Comparison of ENCODE assay signal across 8 cellular contexts in genomic region chr22:50583294-50583865, GRCh38. TPM values are rescaled to one million over a fixed set of nuclear protein-coding genes. Genes with fewer than 3 reads are reported as not detected.
DNase-seq lines count a peak whose midpoint lies in the region; ATAC-seq and TF ChIP-seq lines count a peak whose summit lies in the region.

No MANE protein-coding gene starts in this region.

- in situ Hi-C loops in astrocyte of the spinal cord (cut with HindIII; ENCODE audit: low sequenced_read_pairs): no loop called here

- peak overlapping the region; percentile 65 for H3K4me3 ChIP-seq in astrocyte of the spinal cord (ENCODE audit: low read depth, low read length)
- H3K4me3 ChIP-seq in suprapubic skin: peak overlapping the region; percentile 81

- H3K4me1 ChIP-seq in suprapubic skin: peaks cover 29% of the 10 kb centered on the region

- peaks cover 14% of the 10 kb centered on the region for H3K36me3 ChIP-seq in suprapubic skin

- no peak for TF ChIP-seq EP300 in suprapubic skin (IDR thresholded peaks at IDR 0.05)

- H3K27ac Mint-ChIP-seq in activated naive CD4-positive, alpha-beta T cell treated with anti-CD3 and anti-CD28 coated beads for 36 hours: peak overlapping the region; percentile 62

- H3K27me3 Mint-ChIP-seq in activated naive CD4-positive, alpha-beta T cell treated with anti-CD3 and anti-CD28 coated beads for 36 hours (ENCODE audit: low read depth): no peaks in the 10 kb centered on the region

- H3K36me3 Mint-ChIP-seq in activated naive CD4-positive, alpha-beta T cell treated with anti-CD3 and anti-CD28 coated beads for 36 hours (ENCODE audit: low read depth): peaks cover 20% of the 10 kb centered on the region

- no peaks in the 10 kb centered on the region for H3K27me3 ChIP-seq in suprapubic skin

- ATAC-seq in HG03139 (IDR thresholded peaks at IDR 0.05; ENCODE audit: unreplicated experiment): peak; percentile 17

- no peak for TF ChIP-seq POLR2A in suprapubic skin (IDR thresholded peaks at IDR 0.05)

- WGBS in suprapubic skin: 15% methylated on average over 19 of the region's 37 CpGs

- no peak for DNase-seq in activated naive CD4-positive, alpha-beta T cell treated with anti-CD3 and anti-CD28 coated beads for 36 hours
- no peak for DNase-seq in activated naive CD4-positive, alpha-beta T cell treated with Interleukin-2 at 50 U/mL for 16 hours
- DNase-seq in astrocyte of the spinal cord (ENCODE audit: low read depth, low spot score): no peak
- peak; percentile 62 for DNase-seq in kidney glomerular epithelial cell (lab: John Stamatoyannopoulos, UW)
- DNase-seq in suprapubic skin (ENCODE audit: low spot score in 2 of 2): peak in 1 of 2 donors; percentile 55
- DNase-seq in stimulated activated naive CD4-positive, alpha-beta T cell (lab: John Stamatoyannopoulos, UW): no peak
- no peak for DNase-seq in SK-N-DZ (ENCODE audit: low spot score)

- H3K4me3 Mint-ChIP-seq in activated naive CD4-positive, alpha-beta T cell treated with anti-CD3 and anti-CD28 coated beads for 36 hours: peak overlapping the region; percentile 91

- TF ChIP-seq CTCF in astrocyte of the spinal cord (IDR thresholded peaks at IDR 0.05; ENCODE audit: low read depth, low read length): peak; percentile 30
- no peak for TF ChIP-seq CTCF in suprapubic skin (IDR thresholded peaks at IDR 0.05)

- CTCF ChIA-PET in activated naive CD4-positive, alpha-beta T cell treated with anti-CD3 and anti-CD28 coated beads for 36 hours (lab: Charles Lee): interaction anchor here (0.8 to 2.6 kb wide), 2 partner anchors 26 to 58 kb away, joined by 3 to 9 read pairs; partner anchors contain the start of gene SCO2

- intact Hi-C loops in activated naive CD4-positive, alpha-beta T cell treated with anti-CD3 and anti-CD28 coated beads for 36 hours (cut with micrococcal nuclease): loop anchor here (1.0 to 2.0 kb wide), 2 partner anchors 57 to 108 kb away; no protein-coding TSS in a partner anchor

- H3K9me3 ChIP-seq in suprapubic skin: no peaks in the 10 kb centered on the region

- H3K9me3 Mint-ChIP-seq in activated naive CD4-positive, alpha-beta T cell treated with anti-CD3 and anti-CD28 coated beads for 36 hours: no peaks in the 10 kb centered on the region

- H3K4me1 Mint-ChIP-seq in activated naive CD4-positive, alpha-beta T cell treated with anti-CD3 and anti-CD28 coated beads for 36 hours (ENCODE audit: low read depth): peaks cover 30% of the 10 kb centered on the region

- peak overlapping the region; percentile 97 for H3K27ac ChIP-seq in suprapubic skin

RNA-seq across cellular contexts. Expression of gene CHKB, which starts 0.7 kb away (rescaled TPM):
- total RNA-seq in activated naive CD4-positive, alpha-beta T cell treated with anti-CD3 and anti-CD28 coated beads for 36 hours: 10 to 100 TPM; 71.0 to 81.4 TPM
- total RNA-seq in suprapubic skin: 10 to 100 TPM; 43.0 to 86.5 (median 73.0) TPM
- 26.8 and 53.2 TPM in 2 replicates for polyA plus RNA-seq in SK-N-DZ (2014; cell fraction: cytosol; rRNA removed)
- 295 and 358 TPM in 2 replicates for polyA plus RNA-seq in SK-N-DZ (2014; cell fraction: nucleus; rRNA removed)

RNA-seq across cellular contexts. Expression of gene CPT1B, which starts 5.2 kb away (rescaled TPM):
- 10 to 100 TPM; 37.3 to 43.7 TPM for total RNA-seq in activated naive CD4-positive, alpha-beta T cell treated with anti-CD3 and anti-CD28 coated beads for 36 hours
- 10 to 100 TPM; 12.7 to 46.6 (median 19.2) TPM for total RNA-seq in suprapubic skin
- polyA plus RNA-seq in SK-N-DZ (2014; cell fraction: cytosol; rRNA removed): 19.3 and 21.0 TPM in 2 replicates
- 380 and 392 TPM in 2 replicates for polyA plus RNA-seq in SK-N-DZ (2014; cell fraction: nucleus; rRNA removed)

RNA-seq across cellular contexts. Expression of gene MAPK8IP2, which starts 17.2 kb away (rescaled TPM):
- total RNA-seq in activated naive CD4-positive, alpha-beta T cell treated with anti-CD3 and anti-CD28 coated beads for 36 hours: under 1 TPM; 0.05 to 0.15 TPM
- total RNA-seq in suprapubic skin: 1 to 10 TPM; 2.6 to 4.4 (median 3.7) TPM
- polyA plus RNA-seq in SK-N-DZ (2014; cell fraction: cytosol; rRNA removed): 40.5 and 51.3 TPM in 2 replicates
- 53.5 and 59.1 TPM in 2 replicates for polyA plus RNA-seq in SK-N-DZ (2014; cell fraction: nucleus; rRNA removed)

RNA-seq across cellular contexts. Expression of gene SYCE3, which starts 20.7 kb away (rescaled TPM):
- 1 to 10 TPM in 1 of 2 experiments, under 1 TPM in 1; 0.91 to 2.0 TPM for total RNA-seq in activated naive CD4-positive, alpha-beta T cell treated with anti-CD3 and anti-CD28 coated beads for 36 hours
- total RNA-seq in suprapubic skin: not detected
- 2.3 TPM in 1 of 2 replicates, not detected in the other for polyA plus RNA-seq in SK-N-DZ (2014; cell fraction: cytosol; rRNA removed)
- not detected in 2 replicates for polyA plus RNA-seq in SK-N-DZ (2014; cell fraction: nucleus; rRNA removed)

RNA-seq across cellular contexts. Expression of gene KLHDC7B, which starts 37.7 kb away (rescaled TPM):
- 1 to 10 TPM; 7.4 to 7.6 TPM for total RNA-seq in activated naive CD4-positive, alpha-beta T cell treated with anti-CD3 and anti-CD28 coated beads for 36 hours
- under 1 TPM in 1 of 4 donors, not detected in 3; 0.26 TPM for total RNA-seq in suprapubic skin
- polyA plus RNA-seq in SK-N-DZ (2014; cell fraction: cytosol; rRNA removed): not detected in 2 replicates
- 0.13 TPM in 1 of 2 replicates, not detected in the other for polyA plus RNA-seq in SK-N-DZ (2014; cell fraction: nucleus; rRNA removed)
